In the genomic region with DNA sequence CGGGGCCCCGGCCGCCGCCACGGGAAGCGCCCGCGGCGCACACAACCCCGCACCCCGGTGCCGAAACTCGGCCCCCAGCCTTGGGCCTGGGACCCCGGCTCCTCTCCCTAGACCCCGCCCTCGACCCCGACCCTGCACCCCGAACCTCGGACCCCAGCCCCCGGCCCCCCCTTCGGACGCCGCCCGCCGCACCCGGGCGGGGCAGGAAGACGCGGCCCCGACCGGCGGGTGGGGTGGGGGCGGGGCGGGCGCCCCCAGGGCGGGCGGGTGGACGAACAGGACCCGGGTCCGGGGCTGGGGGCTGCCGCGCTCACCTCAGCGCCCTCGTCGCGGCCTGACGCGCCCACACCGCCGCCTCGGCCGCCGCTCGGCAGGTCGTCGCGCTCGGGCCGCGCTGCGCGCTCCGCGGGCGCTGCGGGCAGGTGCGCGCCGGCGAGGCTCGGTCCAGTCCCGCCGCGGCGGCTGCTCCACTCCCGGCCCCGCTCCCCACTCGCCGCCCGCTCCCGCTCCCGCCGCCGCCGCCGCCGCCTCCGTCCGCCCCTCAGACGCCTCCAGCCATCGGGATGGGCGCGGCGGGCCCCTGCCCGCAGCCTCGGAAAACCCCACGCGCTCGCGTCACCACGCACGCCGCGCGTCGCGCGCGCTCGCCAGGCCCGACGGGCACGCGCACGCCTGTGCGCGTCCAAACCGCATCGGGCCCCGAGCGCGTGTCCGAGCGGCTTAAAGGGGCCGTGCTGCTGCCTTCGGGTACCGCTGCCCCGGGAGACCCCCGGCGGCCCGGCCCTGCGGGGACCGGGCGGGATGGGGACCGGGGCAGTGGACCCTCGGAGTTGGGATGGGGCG, we compare ENCODE assay signal across 8 cellular contexts. TPM values are rescaled to one million over a fixed set of nuclear protein-coding genes. Genes with fewer than 3 reads are reported as not detected.
A peak's percentile ranks its signal among the peaks of the same experiment; 100 is the strongest.
DNase-seq lines count a peak whose midpoint lies in the region; ATAC-seq and TF ChIP-seq lines count a peak whose summit lies in the region.

A gene (minus strand): TSS at position 582 of the 843 bp plus-strand sequence. CDS start 65,634 bp downstream, outside the sequence.

- no peaks in the 10 kb centered on the region for H3K9me2 ChIP-seq in hepatocyte (replicated peaks; ENCODE audit: insufficient read depth)

- intact Hi-C loops in aorta (cut with DNase I), result loop anchor here in 1 of 2 donors (5.0 kb wide), 1 partner anchor 108 kb away; no protein-coding TSS in a partner anchor

- H3K27ac ChIP-seq in hepatocyte (peak within 1 kb of the TSS; percentile 99), aorta (ENCODE audit: low read depth in 1 of 2, low read length in 2 of 2) (peak within 1 kb of the TSS; percentile 85 to 95)

- peak within 1 kb of the TSS; percentile 83 for H2AFZ ChIP-seq in hepatocyte

- no peaks in the 10 kb centered on the region for H3K27me3 ChIP-seq in hepatocyte
- H3K27me3 ChIP-seq in aorta (ENCODE audit: control insufficient read depth in 1 of 2, insufficient read depth in 2 of 2, low read length in 1 of 2), result no peaks in the 10 kb centered on the region

- peak within 1 kb of the TSS; percentile 96 for H3K4me2 ChIP-seq in hepatocyte

- 0% methylated on average over 22 of the region's 137 CpGs for WGBS in hepatocyte (ENCODE audit: low lambda C conversion rate, missing lambda C conversion rate)
- WGBS in aorta, 2 donors, result 0 to 1% methylated on average over 34 to 137 of the region's 137 CpGs

- H4K20me1 ChIP-seq in hepatocyte (ENCODE audit: insufficient read depth, poor library complexity, severe bottlenecking), result peaks cover 43% of the 10 kb centered on the region

- peak within 1 kb of the TSS; percentile 79 for H3K4me3 ChIP-seq in astrocyte of the cerebellum (ENCODE audit: low read depth, low read length)
- H3K4me3 ChIP-seq in hepatocyte, result peak within 1 kb of the TSS; percentile 98
- peak within 1 kb of the TSS; percentile 97 to 99 for H3K4me3 ChIP-seq in aorta (ENCODE audit: low read length in 2 of 2)

- in situ Hi-C loops in GM13977 (cut with MboI; ENCODE audit: low pct_unique_long_range_greater_than_20kb, low sequenced_read_pairs, unreplicated experiment) (no loop called here), astrocyte of the cerebellum (cut with HindIII; ENCODE audit: low sequenced_read_pairs) (no loop called here)

- no peak for TF ChIP-seq CTCF in GM13977 (IDR thresholded peaks at IDR 0.05; ENCODE audit: extremely low read depth, insufficient read depth, missing control alignments)
- TF ChIP-seq CTCF in astrocyte of the cerebellum (IDR thresholded peaks at IDR 0.05; ENCODE audit: low read depth, low read length, missing control alignments), result no peak
- TF ChIP-seq CTCF in hepatocyte (IDR thresholded peaks at IDR 0.05; ENCODE audit: poor library complexity), result no peak

- no peaks in the 10 kb centered on the region for H3K36me3 ChIP-seq in hepatocyte (replicated peaks; ENCODE audit: insufficient read depth, low read depth)
- no peaks in the 10 kb centered on the region for H3K36me3 ChIP-seq in aorta (ENCODE audit: control insufficient read depth in 1 of 2, insufficient read depth in 2 of 2, low read length in 1 of 2)

- peaks cover 47% of the 10 kb centered on the region for H3K4me1 ChIP-seq in hepatocyte (ENCODE audit: insufficient read depth)
- no peaks in the 10 kb centered on the region for H3K4me1 ChIP-seq in aorta (ENCODE audit: control insufficient read depth in 1 of 2, insufficient read depth in 2 of 2, low read length in 2 of 2)

- no peaks in the 10 kb centered on the region for H3K9me3 ChIP-seq in hepatocyte (ENCODE audit: low read depth)
- no peaks in the 10 kb centered on the region for H3K9me3 ChIP-seq in aorta (ENCODE audit: control insufficient read depth, low read length)

- DNase-seq in GM13977 (ENCODE audit: low spot score) (peak; percentile 98), NCI-H1694 (lab: John Stamatoyannopoulos, UW) (peak; percentile 31), T1000 (lab: John Stamatoyannopoulos, UW) (peak; percentile 82), astrocyte of the cerebellum (ENCODE audit: low read depth) (peak; percentile 60), hepatocyte (ENCODE audit: low spot score) (peak; percentile 96), retina (peak; percentile 97), aorta (peak; percentile 91 to 96)

- H3K79me2 ChIP-seq in hepatocyte, result peaks cover 63% of the 10 kb centered on the region

- ATAC-seq in HG02798 (IDR thresholded peaks at IDR 0.05; ENCODE audit: poor library complexity, unreplicated experiment) (peak; percentile 77), aorta (ENCODE audit: low FRiP score) (peak; percentile 89)

RNA-seq across cellular contexts. Expression of the gene that starts here (rescaled TPM):
- total RNA-seq in hepatocyte, result 134 and 155 TPM in 2 replicates
- 154 and 175 TPM in 2 replicates for polyA plus RNA-seq in hepatocyte
- 100 to 1,000 TPM; 299 to 312 TPM for total RNA-seq in aorta
- polyA plus RNA-seq in aorta, result 100 to 1,000 TPM; 142 to 197 TPM

Comparison
In these comparisons a context has a peak if more than half of its experiments do, and no peak if none do; other contexts are left out.
1. Peak in every context shown above with its lines: DNase-seq, ATAC-seq, H3K4me3 ChIP-seq and H3K27ac ChIP-seq.
2. DNase-seq: peak in every context shown above with its lines; median percentile 98 in GM13977; 97 in retina; 96 in hepatocyte; 94 in aorta; 82 in T1000; 60 in astrocyte of the cerebellum; 31 in NCI-H1694.